In genomic region chr11:125111341-125112234, GRCh38 we compare ENCODE assay signal across 8 cellular contexts. TPM values are rescaled to one million over a fixed set of nuclear protein-coding genes. Genes with fewer than 3 reads are reported as not detected.
DNase-seq lines count a peak whose midpoint lies in the region; ATAC-seq, FAIRE-seq and TF ChIP-seq lines count a peak whose summit lies in the region.

Gene TMEM218 (minus strand): TSS chr11:125111626. CDS start chr11:125102241, 9,385 bp downstream.

- H3K27me3 ChIP-seq in adipocyte (replicated peaks; ENCODE audit: control insufficient read depth, insufficient read depth, low read length) (no peaks in the 10 kb centered on the region), pancreas (peaks cover 0 to 3% (median 0%) of the 10 kb centered on the region in 4 donors), tibial artery (no peaks in the 10 kb centered on the region)

- H3K36me3 ChIP-seq in adipocyte (ENCODE audit: control insufficient read depth, insufficient read depth, low read length, severe bottlenecking) (no peaks in the 10 kb centered on the region), pancreas (no peaks in the 10 kb centered on the region), tibial artery (no peaks in the 10 kb centered on the region)

- peak within 1 kb of the TSS; percentile 61 for H3K4me3 ChIP-seq in GM12875 (ENCODE audit: low read depth, low read length)
- H3K4me3 ChIP-seq in adipocyte (ENCODE audit: low read length), result peak within 1 kb of the TSS; percentile 100
- peak within 1 kb of the TSS; percentile 16 to 78 (median 66) for H3K4me3 ChIP-seq in pancreas
- H3K4me3 ChIP-seq in tibial artery, result peak within 1 kb of the TSS; percentile 66 to 95

- peak; percentile 96 for FAIRE-seq in pancreas (lab: Jason Lieb, UNC)

- WGBS in pancreas, 2 donors, result 6 to 7% methylated on average over 50 of the region's 50 CpGs

- H3K27ac ChIP-seq in pancreas (peak within 1 kb of the TSS; percentile 10 to 73 (median 58)), tibial artery (peak within 1 kb of the TSS; percentile 79 to 85)

- H3K9ac ChIP-seq in adipocyte (ENCODE audit: low read length), result peak within 1 kb of the TSS; percentile 96

- ATAC-seq in HG02798 (IDR thresholded peaks at IDR 0.05; ENCODE audit: poor library complexity, unreplicated experiment), result peak; percentile 99
- ATAC-seq in Right ventricle myocardium superior (ENCODE audit: poor library complexity), result peak; percentile 100
- ATAC-seq in pancreas, result peak; percentile 98 to 100 (median 100)

- intact Hi-C loops in Right ventricle myocardium superior (cut with DNase I), result loop anchor here (10.0 kb wide), 1 partner anchor 313 kb away; no protein-coding TSS in a partner anchor
- intact Hi-C loops in pancreas (cut with DNase I), result no loop called here
- intact Hi-C loops in tibial artery (cut with DNase I; ENCODE audit: low total_unique reads), result no loop called here

- no peak for TF ChIP-seq CTCF in GM12875 (IDR thresholded peaks at IDR 0.05; ENCODE audit: borderline replicate concordance, insufficient read depth, low read depth, low read length)
- TF ChIP-seq CTCF in pancreas (IDR thresholded peaks at IDR 0.05), result no peak
- TF ChIP-seq CTCF in tibial artery (IDR thresholded peaks at IDR 0.05), result peak in 1 of 2 experiments; percentile 35

- DNase-seq in NCI-H1436 (lab: John Stamatoyannopoulos, UW) (peak; percentile 97), T follicular helper cell (ENCODE audit: low read depth) (peak; percentile 87), adipocyte (ENCODE audit: low read depth) (peak; percentile 99), Right ventricle myocardium superior (peak; percentile 99), pancreas (peak; percentile 94 to 99 (median 99)), tibial artery (peak; percentile 99 to 100)

- H3K4me1 ChIP-seq in adipocyte (ENCODE audit: control insufficient read depth, insufficient read depth, low read length) (peaks cover 13% of the 10 kb centered on the region), pancreas (peaks cover 0 to 7% (median 0%) of the 10 kb centered on the region in 3 donors), tibial artery (peaks cover 0 to 9% (median 2%) of the 10 kb centered on the region in 4 donors)

- H3K9me3 ChIP-seq in adipocyte (ENCODE audit: control insufficient read depth, low read length) (no peaks in the 10 kb centered on the region), pancreas (no peaks in the 10 kb centered on the region), tibial artery (no peaks in the 10 kb centered on the region)

RNA-seq across cellular contexts. Expression of gene TMEM218, which starts in this region (rescaled TPM):
- total RNA-seq in Right ventricle myocardium superior (6.7 TPM), pancreas (10 to 100 TPM in 2 of 6 donors, 1 to 10 TPM in 4; 5.6 to 13.2 (median 9.9) TPM)
- 10 to 100 TPM; 11.4 to 27.1 TPM for polyA plus RNA-seq in pancreas

Comparison
In these comparisons a context has a peak if more than half of its experiments do, and no peak if none do; other contexts are left out.
1. Peak in every context shown above with its lines: DNase-seq, ATAC-seq, H3K4me3 ChIP-seq and H3K27ac ChIP-seq.